Comparison of ENCODE assay signal across 8 cellular contexts in the genomic region with DNA sequence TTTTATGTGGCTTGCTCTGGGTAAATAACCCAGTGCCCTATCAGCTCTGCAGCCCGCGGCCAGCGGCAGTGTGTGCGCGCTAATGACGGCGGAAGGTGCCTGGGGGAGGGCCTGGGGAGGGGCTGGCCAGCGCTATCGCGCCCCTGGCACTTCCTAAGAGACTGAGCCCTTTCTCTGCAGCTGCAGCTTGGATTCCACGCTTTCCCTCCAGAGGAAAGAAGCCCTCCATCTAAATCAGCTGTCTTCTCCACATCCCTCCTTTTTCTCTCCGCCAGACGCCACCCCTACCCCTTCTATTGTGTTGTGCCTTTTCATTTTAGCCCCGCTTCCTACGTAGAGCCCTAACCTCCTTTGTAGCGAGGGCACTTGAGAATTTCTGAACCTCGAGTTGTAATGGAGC. TPM values are rescaled to one million over a fixed set of nuclear protein-coding genes. Genes with fewer than 3 reads are reported as not detected.
DNase-seq lines count a peak whose midpoint lies in the region; ATAC-seq, FAIRE-seq and TF ChIP-seq lines count a peak whose summit lies in the region.

No MANE protein-coding gene starts in this region.

- peak; percentile 14 for DNase-seq in GM10248 (ENCODE audit: extremely low spot score)
- peak; percentile 47 for DNase-seq in NCI-H510A (lab: John Stamatoyannopoulos, UW)
- DNase-seq in cerebellum (ENCODE audit: low spot score), result peak; percentile 15
- DNase-seq in hippocampal formation (lab: John Stamatoyannopoulos, UW), result no peak
- no peak for DNase-seq in GM12891 (ENCODE audit: insufficient read length, low spot score)
- no peak for DNase-seq in OCI-M1 (lab: John Stamatoyannopoulos, UW)

- H3K4me3 ChIP-seq in mononuclear cell (ENCODE audit: low read length), result peak overlapping the region; percentile 53

- POLR2A ChIA-PET in GM10248 (lab: Yijun Ruan, JAX), result no interaction called here

- TF ChIP-seq CTCF in GM10248 (IDR thresholded peaks at IDR 0.05; ENCODE audit: control extremely low read depth, extremely low read depth, low read depth, missing control alignments), result no peak

- H3K27me3 ChIP-seq in mononuclear cell (ENCODE audit: insufficient read depth, low read length), result peaks cover 51% of the 10 kb centered on the region

- CTCF ChIA-PET in GM10248 (lab: Yijun Ruan, JAX), result interaction anchor here (0.9 to 1.3 kb wide), 3 partner anchors 20 to 276 kb away, joined by 3 to 5 read pairs (median 3); no protein-coding TSS in a partner anchor

- no peak for TF ChIP-seq POLR2A in GM12891 (IDR thresholded peaks at IDR 0.05; ENCODE audit: low read depth, low read length)

- no peaks in the 10 kb centered on the region for H3K9me3 ChIP-seq in mononuclear cell (ENCODE audit: low read depth, low read length)

- ATAC-seq in GM21737 (IDR thresholded peaks at IDR 0.05; ENCODE audit: unreplicated experiment), result no peak

- H3K4me1 ChIP-seq in mononuclear cell (ENCODE audit: insufficient read depth, low read length), result peaks cover 19% of the 10 kb centered on the region

- FAIRE-seq in GM12891 (lab: Jason Lieb, UNC), result no peak

TF ChIP-seq in GM12891, 5 proteins besides CTCF, POLR2A, EP300 and RAD21:
- TF ChIP-seq PAX5 (IDR thresholded peaks at IDR 0.05; ENCODE audit: insufficient read depth, low read length, severe bottlenecking) (no peak), POLR2AphosphoS5 (IDR thresholded peaks at IDR 0.05; ENCODE audit: low read depth, low read length) (no peak), POU2F2 (IDR thresholded peaks at IDR 0.05; ENCODE audit: low read depth, low read length) (no peak), SPI1 (IDR thresholded peaks at IDR 0.05; ENCODE audit: low read depth, low read length) (no peak), TAF1 (IDR thresholded peaks at IDR 0.05; ENCODE audit: low read depth, low read length) (no peak)

RNA-seq across cellular contexts. Expression of a gene that starts 0.9 kb away (rescaled TPM):
- total RNA-seq in cerebellum, result 62.0 TPM
- total RNA-seq in mononuclear cell, result under 0.01 TPM
- not detected for polyA plus RNA-seq in GM12891 (2012; ENCODE audit: low read depth, missing spikeins)

Comparison
In these comparisons a context has a peak if more than half of its experiments do, and no peak if none do; other contexts are left out.
1. DNase-seq: peak in GM10248 (single experiment), NCI-H510A (single experiment) and cerebellum (single experiment); none in hippocampal formation (0 of 2), GM12891 (single experiment) and OCI-M1 (single experiment).
2. RNA of a gene that starts 0.9 kb away (total RNA-seq): 62.0 TPM in cerebellum (single experiment); under 0.01 TPM in mononuclear cell (single experiment); every median in the first group is over 10 times any median in the second.